Comparison of ENCODE assay signal across 20 cellular contexts in genomic region chr3:181565416-181565815, GRCh38.
DNase-seq lines count a peak whose midpoint lies in the region; ATAC-seq and TF ChIP-seq lines count a peak whose summit lies in the region.
"Had no signal": no experiment of that assay in that cellular context is flagged by ENCODE, and none has a peak within 500 bp of the region (broad histone marks: within the 10 kb centered on the region; RNA-seq: fewer than 3 reads in every experiment).

No MANE protein-coding gene starts in this region.

- H3K9me2 ChIP-seq in HCT116 (ENCODE audit: insufficient read depth), result no peaks in the 10 kb centered on the region

- no peaks in the 10 kb centered on the region for H3K9me3 Mint-ChIP-seq in WTC11

- peak overlapping the region; percentile 13 for H2AFZ ChIP-seq in HCT116 (ENCODE audit: low read depth, low read length, poor library complexity, severe bottlenecking)

- no peak for ATAC-seq in HCT116
- ATAC-seq in WTC11, result no peak
- no peak for ATAC-seq in GM19467 (IDR thresholded peaks at IDR 0.05; ENCODE audit: unreplicated experiment)
- ATAC-seq in GM18858 (IDR thresholded peaks at IDR 0.05; ENCODE audit: unreplicated experiment), result no peak
- ATAC-seq: A549, Panc1 had no signal

- intact Hi-C loops in HCT116 (cut with micrococcal nuclease), result loop anchor here (10.0 kb wide), 2 partner anchors 689 to 1049 kb away; no protein-coding TSS in a partner anchor

- H3K4me1 ChIP-seq in HCT116 (ENCODE audit: control insufficient read depth in 1 of 2, insufficient read depth in 2 of 2, low read length in 2 of 2), result no peaks in the 10 kb centered on the region
- H3K4me1 ChIP-seq: A549; BLaER1 treated with 17β-estradiol and CSF1 and Interleukin-3, amounts not matched to agents 10 nM and 100 nM had no signal

- H3K27ac ChIP-seq in HCT116 (ENCODE audit: low read depth, low read length) (no peak overlapping the region), substantia nigra (ENCODE audit: low read depth, low read length, poor library complexity, severe bottlenecking) (peak overlapping the region; percentile 57)
- H3K27ac ChIP-seq: A549; BLaER1 treated with 17β-estradiol and CSF1 and Interleukin-3, amounts not matched to agents 10 nM and 100 nM had no signal

- CTCF ChIA-PET in HCT116 (lab: Charles Lee), result interaction anchor here (2.1 kb wide), 1 partner anchor 136 kb away, joined by 22 read pairs; no protein-coding TSS in a partner anchor
- CTCF ChIA-PET in WTC11 (lab: Charles Lee), result no interaction called here

- no peaks in the 10 kb centered on the region for H3K79me2 ChIP-seq in HCT116 (ENCODE audit: insufficient read depth, low read length)

- peaks cover 4% of the 10 kb centered on the region; the same call in 1 of the 2 replicates for H3K4me1 Mint-ChIP-seq in WTC11
- H3K4me1 Mint-ChIP-seq: CD8-positive, alpha-beta memory T cell had no signal

- DNase-seq in HCT116 (ENCODE audit: low read depth, low spot score) (no peak), WTC11 (ENCODE audit: low spot score) (no peak), erythroblast (lab: John Stamatoyannopoulos, UW) (peak; percentile 17 to 64), substantia nigra (lab: John Stamatoyannopoulos, UW) (peak in 2 of 49 donors; percentile 7 to 56), mesenteric fat pad (ENCODE audit: low spot score) (no peak)
- DNase-seq: CD8-positive, alpha-beta memory T cell; DMS53; IMR-90; Karpas-422; MG63; NCI-H1092; NCI-H1436 treated with DMSO at 0.1 percent for 48 hours; NCI-H2029; NCI-H345; NCI-H524 treated with DMSO at 0.1 percent for 48 hours had no signal

- no TSS peak for BruUV-seq in HCT116 (replicated peaks; lab: Mats Ljungman, UMichigan)

- TF ChIP-seq CTCF in HCT116 (IDR thresholded peaks at IDR 0.05 in 2 of 3, conservative IDR thresholded peaks at IDR 0.05 in 1 of 3; ENCODE audit: borderline replicate concordance in 1 of 3, insufficient read depth in 1 of 3, low read depth in 2 of 3, low read length in 2 of 3) (no peak), WTC11 (IDR thresholded peaks at IDR 0.05) (no peak)

- no peak overlapping the region for H3K9ac ChIP-seq in HCT116 (ENCODE audit: low read length)
- H3K9ac ChIP-seq: BLaER1 treated with 17β-estradiol and CSF1 and Interleukin-3, amounts not matched to agents 10 nM and 100 nM had no signal

- no peak overlapping the region for H3K4me3 ChIP-seq in HCT116 (replicated peaks in 1 of 2; ENCODE audit: low read depth in 1 of 2, low read length in 2 of 2)
- H3K4me3 ChIP-seq: A549; BLaER1 treated with 17β-estradiol and CSF1 and Interleukin-3, amounts not matched to agents 10 nM and 100 nM; MG63 had no signal

- H3K4me3 Mint-ChIP-seq in WTC11, result no peak overlapping the region
- H3K4me3 Mint-ChIP-seq: CD8-positive, alpha-beta memory T cell had no signal

- RAD21 ChIA-PET in HCT116 (lab: Charles Lee; ENCODE audit: low non-redundant PET in 1 of 2, low total read pairs in 2 of 2, uncharacterized antibody in 2 of 2, unreplicated experiment in 2 of 2), result no interaction called here

- peak overlapping the region; percentile 16; the same call in 1 of the 2 replicates for H3K4me2 ChIP-seq in HCT116 (ENCODE audit: low read length)
- H3K4me2 ChIP-seq: A549; BLaER1 treated with 17β-estradiol and CSF1 and Interleukin-3, amounts not matched to agents 10 nM and 100 nM had no signal

- H3K27ac Mint-ChIP-seq in WTC11, result no peak overlapping the region
- H3K27ac Mint-ChIP-seq: CD8-positive, alpha-beta memory T cell had no signal

- no peaks in the 10 kb centered on the region for H3K36me3 Mint-ChIP-seq in WTC11
- H3K36me3 Mint-ChIP-seq: CD8-positive, alpha-beta memory T cell had no signal

- no peaks in the 10 kb centered on the region for H3K27me3 Mint-ChIP-seq in WTC11 (ENCODE audit: low read depth)
- H3K27me3 Mint-ChIP-seq: CD8-positive, alpha-beta memory T cell had no signal

- H4K20me1 ChIP-seq in HCT116 (ENCODE audit: insufficient read depth), result no peaks in the 10 kb centered on the region
- H4K20me1 ChIP-seq: BLaER1 treated with 17β-estradiol and CSF1 and Interleukin-3, amounts not matched to agents 10 nM and 100 nM had no signal

- POLR2A ChIA-PET in HCT116 (lab: Charles Lee) (no interaction called here), WTC11 (lab: Charles Lee) (no interaction called here)

- H3K9me3 ChIP-seq in HCT116 (ENCODE audit: control insufficient read depth in 1 of 2, insufficient read depth in 1 of 2, low read depth in 1 of 2, low read length in 2 of 2), result no peaks in the 10 kb centered on the region
- H3K9me3 ChIP-seq: A549; BLaER1 treated with 17β-estradiol and CSF1 and Interleukin-3, amounts not matched to agents 10 nM and 100 nM; MG63 had no signal

- no peak for TF ChIP-seq RAD21 in HCT116 (IDR thresholded peaks at IDR 0.05; ENCODE audit: low read depth)

- no peaks in the 10 kb centered on the region for H3K36me3 ChIP-seq in HCT116 (ENCODE audit: control insufficient read depth in 1 of 2, insufficient read depth in 2 of 2, low read length in 2 of 2)
- H3K36me3 ChIP-seq: BLaER1 treated with 17β-estradiol and CSF1 and Interleukin-3, amounts not matched to agents 10 nM and 100 nM; MG63 had no signal

- TF ChIP-seq POLR2A in HCT116 (IDR thresholded peaks at IDR 0.05; ENCODE audit: borderline replicate concordance, extremely low read depth, insufficient read depth, insufficient read length), result no peak
- TF ChIP-seq POLR2A in erythroblast (IDR thresholded peaks at IDR 0.05; ENCODE audit: low read length), result no peak

- H3K27me3 ChIP-seq in HCT116 (ENCODE audit: insufficient read depth, low read length), result peaks cover 66% of the 10 kb centered on the region
- H3K27me3 ChIP-seq: BLaER1 treated with 17β-estradiol and CSF1 and Interleukin-3, amounts not matched to agents 10 nM and 100 nM had no signal

TF ChIP-seq in HCT116, 20 proteins besides CTCF, POLR2A, EP300 and RAD21:
- no peak for TF ChIP-seq CBX3 (IDR thresholded peaks at IDR 0.05; ENCODE audit: low read depth)
- no peak for TF ChIP-seq YY1 (IDR thresholded peaks at IDR 0.05; ENCODE audit: extremely low read depth, insufficient replicate concordance, low read depth, low read length)
- TF ChIP-seq ZBTB33 (IDR thresholded peaks at IDR 0.05; ENCODE audit: extremely low read depth, insufficient replicate concordance, low read length), result no peak
- no peak for TF ChIP-seq SP1 (IDR thresholded peaks at IDR 0.05; ENCODE audit: low read depth)
- no peak for TF ChIP-seq POLR2AphosphoS5 (IDR thresholded peaks at IDR 0.05; ENCODE audit: low read depth, low read length)

TF ChIP-seq in WTC11, 78 proteins besides CTCF, POLR2A, EP300 and RAD21:
- TF ChIP-seq USF1 (CRISPR knock-in tag; IDR thresholded peaks at IDR 0.05) (peak; percentile 49; the same call in 1 of the 2 replicates), NFE2L1 (CRISPR knock-in tag; IDR thresholded peaks at IDR 0.05) (no peak), USF2 (CRISPR knock-in tag; IDR thresholded peaks at IDR 0.05) (peak; percentile 56), GABPB1 (CRISPR knock-in tag; IDR thresholded peaks at IDR 0.05) (no peak), MYBL2 (CRISPR knock-in tag; IDR thresholded peaks at IDR 0.05) (no peak), AR (CRISPR knock-in tag; IDR thresholded peaks at IDR 0.05) (no peak), NR2C2 (CRISPR knock-in tag; IDR thresholded peaks at IDR 0.05) (no peak), SMAD3 (CRISPR knock-in tag; IDR thresholded peaks at IDR 0.05; ENCODE audit: borderline replicate concordance) (no peak)

Comparison
In these comparisons a context has a peak if more than half of its experiments do, and no peak if none do; other contexts are left out.
1. DNase-seq: peak in erythroblast (2 of 2); none in HCT116 (single experiment), WTC11 (single experiment) and mesenteric fat pad (single experiment).